Comparison of ENCODE assay signal across 16 cellular contexts in the genomic region with DNA sequence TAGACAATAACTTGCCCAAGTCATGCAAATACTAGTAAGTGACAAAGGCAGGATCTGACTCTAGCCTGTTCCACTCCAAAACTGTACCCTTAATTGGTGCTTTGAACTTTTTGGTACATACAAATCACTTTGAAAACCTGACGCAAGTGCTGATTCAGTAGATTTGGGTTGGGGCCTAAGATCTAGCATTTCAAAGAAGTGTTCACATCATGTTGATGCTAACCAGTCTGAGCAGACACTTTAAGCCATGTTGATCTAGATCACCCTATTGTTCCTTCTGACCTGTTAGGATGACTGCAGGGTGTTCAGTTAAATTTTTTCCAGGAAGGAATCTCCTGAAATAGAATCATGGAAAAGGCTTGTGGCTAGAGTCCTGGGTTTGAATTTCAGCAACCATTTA. TPM values are rescaled to one million over a fixed set of nuclear protein-coding genes. Genes with fewer than 3 reads are reported as not detected.
A peak's percentile ranks its signal among the peaks of the same experiment; 100 is the strongest.
DNase-seq lines count a peak whose midpoint lies in the region; ATAC-seq and TF ChIP-seq lines count a peak whose summit lies in the region.
"Had no signal": no experiment of that assay in that cellular context is flagged by ENCODE, and none has a peak within 500 bp of the region (broad histone marks: within the 10 kb centered on the region; RNA-seq: fewer than 3 reads in every experiment).

No MANE protein-coding gene starts in this region.

- H3K36me3 ChIP-seq in GM06990 (ENCODE audit: control insufficient read depth, insufficient read depth, low read length) = no peaks in the 10 kb centered on the region
- no peaks in the 10 kb centered on the region for H3K36me3 ChIP-seq in SU-DHL-6 (ENCODE audit: low read length)
- H3K36me3 ChIP-seq: MG63 had no signal

- H2AFZ ChIP-seq in SU-DHL-6 (ENCODE audit: low read depth, low read length, severe bottlenecking) = peak overlapping the region; percentile 47

- H3K27ac Mint-ChIP-seq in nephron = peak overlapping the region in 2 of 3 experiments; percentile 78 to 95
- H3K27ac Mint-ChIP-seq in activated T-helper 17 cell treated with anti-CD3 and anti-CD28 coated beads, Interleukin-2, amount 50 U/mL, for 72 hours = no peak overlapping the region
- no peak overlapping the region for H3K27ac Mint-ChIP-seq in activated CD4-positive, alpha-beta T cell treated with anti-CD3 and anti-CD28 coated beads for 36 hours

- DNase-seq in GM06990 (ENCODE audit: extremely low read depth, insufficient read length) (peak; percentile 20), erythroblast (lab: John Stamatoyannopoulos, UW) (no peak)
- no peak for DNase-seq in activated T-cell treated with anti-CD3 and anti-CD28 coated beads, Interleukin-2, amount 50 U/mL, for 1 hour
- DNase-seq in activated CD4-positive, alpha-beta T cell treated with anti-CD3 and anti-CD28 coated beads for 36 hours = no peak
- DNase-seq: Caco-2, GDM1, HCEC 1CT, NCI-H1105, NCI-H187, SIG-M5 had no signal

- no peaks in the 10 kb centered on the region for H3K27me3 ChIP-seq in GM06990 (replicated peaks; ENCODE audit: control insufficient read depth, insufficient read depth, low read length)
- no peaks in the 10 kb centered on the region for H3K27me3 ChIP-seq in SU-DHL-6 (ENCODE audit: low read length)
- H3K27me3 ChIP-seq: MG63 had no signal

- H3K79me2 ChIP-seq in SU-DHL-6 (ENCODE audit: insufficient read depth, low read length) = no peaks in the 10 kb centered on the region

- H3F3A ChIP-seq in SU-DHL-6 (ENCODE audit: insufficient read depth) = peaks cover 19% of the 10 kb centered on the region

- H4K20me1 ChIP-seq in SU-DHL-6 (ENCODE audit: low read depth, low read length) = no peaks in the 10 kb centered on the region

- peak overlapping the region; percentile 71 for H3K27ac ChIP-seq in SU-DHL-6 (ENCODE audit: low read depth, low read length)
- H3K27ac ChIP-seq: C4-2B had no signal

- peaks cover 4% of the 10 kb centered on the region for H3K9me3 Mint-ChIP-seq in nephron
- peaks cover 7% of the 10 kb centered on the region for H3K9me3 Mint-ChIP-seq in activated T-helper 17 cell treated with anti-CD3 and anti-CD28 coated beads, Interleukin-2, amount 50 U/mL, for 72 hours
- H3K9me3 Mint-ChIP-seq in activated CD4-positive, alpha-beta T cell treated with anti-CD3 and anti-CD28 coated beads for 36 hours (ENCODE audit: low read depth) = no peaks in the 10 kb centered on the region

- H3K36me3 Mint-ChIP-seq in nephron (ENCODE audit: low read depth) = peaks cover 5% of the 10 kb centered on the region
- no peaks in the 10 kb centered on the region for H3K36me3 Mint-ChIP-seq in activated T-helper 17 cell treated with anti-CD3 and anti-CD28 coated beads, Interleukin-2, amount 50 U/mL, for 72 hours (ENCODE audit: low read depth)
- H3K36me3 Mint-ChIP-seq in activated CD4-positive, alpha-beta T cell treated with anti-CD3 and anti-CD28 coated beads for 36 hours (ENCODE audit: low read depth) = no peaks in the 10 kb centered on the region

- H3K9me3 ChIP-seq in SU-DHL-6 (ENCODE audit: insufficient read depth, low read length) = no peaks in the 10 kb centered on the region; the same call in 1 of the 2 replicates
- H3K9me3 ChIP-seq: Caco-2, MG63 had no signal

- TF ChIP-seq POLR2A in erythroblast (IDR thresholded peaks at IDR 0.05; ENCODE audit: low read length) = no peak

- H3K9me2 ChIP-seq in SU-DHL-6 (replicated peaks; ENCODE audit: insufficient read depth, low read length) = no peaks in the 10 kb centered on the region

- intact Hi-C loops in activated CD4-positive, alpha-beta T cell treated with anti-CD3 and anti-CD28 coated beads for 36 hours (cut with DNase I, micrococcal nuclease) = no loop called here

- peak overlapping the region; percentile 51 for H3K9ac ChIP-seq in SU-DHL-6 (ENCODE audit: low read length)

- no peaks in the 10 kb centered on the region for H3K27me3 Mint-ChIP-seq in nephron (ENCODE audit: low read depth)
- no peaks in the 10 kb centered on the region for H3K27me3 Mint-ChIP-seq in activated T-helper 17 cell treated with anti-CD3 and anti-CD28 coated beads, Interleukin-2, amount 50 U/mL, for 72 hours
- H3K27me3 Mint-ChIP-seq in activated CD4-positive, alpha-beta T cell treated with anti-CD3 and anti-CD28 coated beads for 36 hours = no peaks in the 10 kb centered on the region

- H3K4me3 Mint-ChIP-seq in nephron = no peak overlapping the region
- H3K4me3 Mint-ChIP-seq in activated T-helper 17 cell treated with anti-CD3 and anti-CD28 coated beads, Interleukin-2, amount 50 U/mL, for 72 hours = no peak overlapping the region
- no peak overlapping the region for H3K4me3 Mint-ChIP-seq in activated CD4-positive, alpha-beta T cell treated with anti-CD3 and anti-CD28 coated beads for 36 hours

- POLR2A ChIA-PET in activated CD4-positive, alpha-beta T cell treated with anti-CD3 and anti-CD28 coated beads for 36 hours (lab: Charles Lee) = no interaction called here

- TF ChIP-seq CTCF in GM06990 (IDR thresholded peaks at IDR 0.05; ENCODE audit: insufficient read depth, low read length, poor library complexity, severe bottlenecking) (no peak), SU-DHL-6 (IDR thresholded peaks at IDR 0.05; ENCODE audit: insufficient read depth, low read length, poor library complexity, severe bottlenecking) (no peak), nephron (IDR thresholded peaks at IDR 0.05; ENCODE audit: unreplicated experiment in 3 of 3) (no peak)

- peak; percentile 20 for ATAC-seq in GM21825 (IDR thresholded peaks at IDR 0.05; ENCODE audit: unreplicated experiment)
- no peak for ATAC-seq in activated T-helper 17 cell treated with anti-CD3 and anti-CD28 coated beads, Interleukin-2, amount 50 U/mL, for 72 hours (replicated peaks)
- ATAC-seq in activated CD4-positive, alpha-beta T cell treated with anti-CD3 and anti-CD28 coated beads for 36 hours = no peak

- H3K4me3 ChIP-seq in GM06990 (replicated peaks; ENCODE audit: low read depth, low read length) (no peak overlapping the region), SU-DHL-6 (ENCODE audit: insufficient read depth, low read length, poor library complexity, severe bottlenecking) (no peak overlapping the region)
- H3K4me3 ChIP-seq: MG63 had no signal

- H3K4me1 Mint-ChIP-seq in nephron = peaks cover 36% of the 10 kb centered on the region
- H3K4me1 Mint-ChIP-seq in activated T-helper 17 cell treated with anti-CD3 and anti-CD28 coated beads, Interleukin-2, amount 50 U/mL, for 72 hours = no peaks in the 10 kb centered on the region
- no peaks in the 10 kb centered on the region for H3K4me1 Mint-ChIP-seq in activated CD4-positive, alpha-beta T cell treated with anti-CD3 and anti-CD28 coated beads for 36 hours

- H3K4me2 ChIP-seq in SU-DHL-6 (ENCODE audit: low read depth, low read length, poor library complexity, severe bottlenecking) = peak overlapping the region; percentile 45

- CTCF ChIA-PET in activated CD4-positive, alpha-beta T cell treated with anti-CD3 and anti-CD28 coated beads for 36 hours (lab: Charles Lee) = interaction anchor here (0.6 to 0.7 kb wide), 2 partner anchors 28 to 475 kb away, joined by 3 to 5 read pairs; no protein-coding TSS in a partner anchor

RNA-seq across cellular contexts. Expression of a gene that starts 57.7 kb away (rescaled TPM):
- 10 to 100 TPM; 13.3 to 15.6 TPM for total RNA-seq in activated T-helper 17 cell treated with anti-CD3 and anti-CD28 coated beads, Interleukin-2, amount 50 U/mL, for 72 hours
- total RNA-seq in activated CD4-positive, alpha-beta T cell treated with anti-CD3 and anti-CD28 coated beads for 36 hours = 1 to 10 TPM; 5.6 to 8.3 TPM

Comparison
In these comparisons a context has a peak if more than half of its experiments do, and no peak if none do; other contexts are left out.
1. H3K27ac Mint-ChIP-seq: peak in nephron (2 of 3); none in activated T-helper 17 cell treated with anti-CD3 and anti-CD28 coated beads, Interleukin-2, amount 50 U/mL, for 72 hours (single experiment) and activated CD4-positive, alpha-beta T cell treated with anti-CD3 and anti-CD28 coated beads for 36 hours (single experiment).